In the genomic region with DNA sequence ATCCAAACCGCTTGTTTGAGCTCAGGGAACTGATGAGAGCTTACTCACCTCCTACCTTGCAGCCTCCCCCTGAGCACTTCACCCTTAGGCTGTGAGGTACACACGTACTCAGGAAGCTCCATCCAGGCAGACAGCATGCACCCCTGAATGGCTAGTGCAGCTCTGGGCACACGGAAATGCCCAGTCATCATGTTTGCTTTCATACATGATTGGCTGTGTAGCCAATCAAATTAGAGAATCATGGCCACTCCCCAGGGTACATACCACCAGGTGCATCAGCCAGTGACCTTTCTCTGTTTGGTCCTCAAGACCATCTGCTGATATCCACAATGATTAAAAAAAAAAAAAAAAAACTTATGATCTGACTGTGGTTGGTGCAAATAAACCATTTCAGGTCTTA, we compare ENCODE assay signal across 15 cellular contexts.
"Had no signal": no experiment of that assay in that cellular context is flagged by ENCODE, and none has a peak within 500 bp of the region (broad histone marks: within the 10 kb centered on the region; RNA-seq: fewer than 3 reads in every experiment).

No MANE protein-coding gene starts in this region.

- H3K27me3 ChIP-seq: neural progenitor cell, right atrium auricular region, thyroid gland, uterus had no signal

- H3K4me2 ChIP-seq: neural progenitor cell had no signal

- H3K4me1 ChIP-seq: uterus had no signal

- FAIRE-seq: small intestine, TTC549 had no signal

- H3K4me3 ChIP-seq: lower lobe of right lung, neural progenitor cell, right atrium auricular region, thyroid gland, uterus had no signal

- H3K9ac ChIP-seq: neural progenitor cell had no signal

- H3K27ac ChIP-seq: lower lobe of right lung, neural progenitor cell, right atrium auricular region, thyroid gland, uterus had no signal

- H2AFZ ChIP-seq: neural progenitor cell had no signal

- H3K9me3 ChIP-seq: lower lobe of right lung, right atrium auricular region, thyroid gland, uterus had no signal

- H3K36me3 ChIP-seq: lower lobe of right lung, neural progenitor cell, right atrium auricular region, thyroid gland, uterus had no signal

- DNase-seq: activated CD4-positive, alpha-beta T cell treated with anti-CD3 and anti-CD28 coated beads, Interleukin-2, amount 10 ng/mL, durations not matched to agents 7 days and 5 days; activated CD4-positive, CD25-positive, alpha-beta regulatory T cell; activated CD8-positive, alpha-beta memory T cell treated with anti-CD3 and anti-CD28 coated beads for 24 hours; activated naive CD4-positive, alpha-beta T cell treated with anti-CD3 and anti-CD28 coated beads for 36 hours; activated T-cell treated with anti-CD3 and anti-CD28 coated beads for 4 hours; effector memory CD8-positive, alpha-beta T cell; hypothalamus; lower lobe of right lung; small intestine; thyroid gland; uterus had no signal

- ATAC-seq: activated T-helper 17 cell treated with anti-CD3 and anti-CD28 coated beads, Interleukin-2, amount 50 U/mL, for 72 hours; effector memory CD8-positive, alpha-beta T cell; lower lobe of right lung had no signal
